In the genomic region with DNA sequence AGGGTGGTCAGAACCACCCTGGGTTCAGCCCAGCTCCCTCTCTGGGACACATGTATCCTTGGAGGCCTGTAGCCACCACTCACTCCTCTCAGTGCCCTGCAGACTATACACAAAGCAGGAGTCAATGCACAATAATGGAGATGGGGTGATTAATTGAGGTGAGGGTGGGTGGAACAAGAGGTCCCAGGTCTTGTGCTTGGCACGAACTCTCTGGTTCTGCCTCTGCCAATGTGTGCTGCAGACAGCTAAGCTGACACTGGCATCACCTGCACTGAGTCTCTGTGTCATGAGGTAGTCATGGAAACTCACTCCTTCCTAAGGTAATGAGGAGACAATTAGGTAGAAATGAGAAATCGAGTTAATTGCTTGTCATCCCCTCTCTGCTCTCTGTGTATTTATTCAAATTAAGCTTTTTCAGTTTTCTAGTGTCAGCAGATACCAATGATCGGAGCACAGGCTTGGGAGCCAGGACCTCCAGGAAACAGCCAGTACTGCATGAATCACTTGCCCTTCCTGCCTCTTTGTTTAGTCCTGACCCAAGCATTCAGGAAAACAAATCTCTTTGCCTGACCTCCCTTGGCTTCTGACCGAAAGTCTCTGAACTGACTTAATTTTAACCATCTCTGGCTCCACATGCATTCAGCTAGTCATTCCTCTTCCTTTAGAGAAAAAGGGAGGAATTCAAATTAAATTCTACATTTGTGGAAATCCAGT, we compare ENCODE assay signal across 9 cellular contexts. TPM values are rescaled to one million over a fixed set of nuclear protein-coding genes. Genes with fewer than 3 reads are reported as not detected.
A peak's percentile ranks its signal among the peaks of the same experiment; 100 is the strongest.
DNase-seq lines count a peak whose midpoint lies in the region; ATAC-seq and TF ChIP-seq lines count a peak whose summit lies in the region.
"Had no signal": no experiment of that assay in that cellular context is flagged by ENCODE, and none has a peak within 500 bp of the region (broad histone marks: within the 10 kb centered on the region; RNA-seq: fewer than 3 reads in every experiment).

No MANE protein-coding gene starts in this region.

- no peak for TF ChIP-seq CTCF in SK-N-SH (IDR thresholded peaks at IDR 0.05)
- no peak for TF ChIP-seq CTCF in gastroesophageal sphincter (IDR thresholded peaks at IDR 0.05)

- H3K27ac Mint-ChIP-seq in activated T-cell treated with anti-CD3 and anti-CD28 coated beads, Interleukin-2, amount 50 U/mL, for 24 hours, result no peak overlapping the region

- H3K4me3 ChIP-seq in SK-N-SH (ENCODE audit: low read depth in 2 of 2, low read length in 1 of 2) (no peak overlapping the region), gastroesophageal sphincter (no peak overlapping the region)

- intact Hi-C loops in sciatic nerve (cut with DNase I), result no loop called here

- peaks cover 4% of the 10 kb centered on the region for H3F3A ChIP-seq in SK-N-SH (replicated peaks; ENCODE audit: insufficient read depth)

- no peaks in the 10 kb centered on the region for H3K36me3 Mint-ChIP-seq in activated T-cell treated with anti-CD3 and anti-CD28 coated beads, Interleukin-2, amount 50 U/mL, for 24 hours (ENCODE audit: low read depth)

- H4K20me1 ChIP-seq in SK-N-SH (ENCODE audit: insufficient read depth), result no peaks in the 10 kb centered on the region

- H3K9me3 Mint-ChIP-seq in activated T-cell treated with anti-CD3 and anti-CD28 coated beads, Interleukin-2, amount 50 U/mL, for 24 hours, result no peaks in the 10 kb centered on the region

- no peaks in the 10 kb centered on the region for H3K79me2 ChIP-seq in SK-N-SH (ENCODE audit: insufficient read depth)

- DNase-seq in HPDE6-E6E7 (ENCODE audit: extremely low spot score) (peak; percentile 26), SK-N-SH (no peak), sciatic nerve (ENCODE audit: low spot score) (no peak), NCI-H524 (lab: John Stamatoyannopoulos, UW) (no peak)
- no peak for DNase-seq in activated CD4-positive, alpha-beta T cell treated with anti-CD3 and anti-CD28 coated beads, Interleukin-2, amount 50 U/mL, for 4 hours
- DNase-seq in activated T-cell treated with anti-CD3 and anti-CD28 coated beads, Interleukin-2, amount 50 U/mL, for 24 hours, result no peak

- TF ChIP-seq POLR2A in gastroesophageal sphincter (IDR thresholded peaks at IDR 0.05), result no peak

- POLR2A ChIA-PET in SK-N-SH (lab: Yijun Ruan, JAX), result no interaction called here

- H3K27me3 ChIP-seq in SK-N-SH (ENCODE audit: insufficient read depth) (no peaks in the 10 kb centered on the region), gastroesophageal sphincter (no peaks in the 10 kb centered on the region)

- WGBS in SK-N-SH (ENCODE audit: low lambda C conversion rate), result 24% methylated on average over 3 of the region's 4 CpGs
- 21 to 30% methylated on average over 3 to 4 of the region's 4 CpGs for WGBS in gastroesophageal sphincter (ENCODE audit: low coverage in 1 of 2), 2 donors

- CTCF ChIA-PET in SK-N-SH (lab: Yijun Ruan, JAX), result interaction anchor here (0.8 kb wide), 1 partner anchor 30 kb away, joined by 3 read pairs; no protein-coding TSS in a partner anchor

- H2AFZ ChIP-seq in SK-N-SH (ENCODE audit: low read depth), result peak overlapping the region; percentile 34; the same call in 1 of the 2 replicates

- ATAC-seq in gastroesophageal sphincter (peak; percentile 68), sciatic nerve (peak; percentile 68), GM18867 (IDR thresholded peaks at IDR 0.05; ENCODE audit: unreplicated experiment) (no peak)

- H3K4me1 ChIP-seq in SK-N-SH (ENCODE audit: control insufficient read depth in 1 of 2, insufficient read depth in 2 of 2, low read depth in 1 of 2, low read length in 1 of 2) (peaks cover 0 to 13% of the 10 kb centered on the region in 2 experiments; a peak in 1 of 4 replicates), gastroesophageal sphincter (peaks cover 0 to 15% (median 0%) of the 10 kb centered on the region in 3 donors)

- H3K27ac ChIP-seq in SK-N-SH (ENCODE audit: low read depth in 2 of 2, low read length in 1 of 2), result peak overlapping the region in 1 of 2 experiments; percentile 20; a peak in 1 of 4 replicates
- H3K27ac ChIP-seq in gastroesophageal sphincter, result peak overlapping the region in 3 of 4 donors; percentile 11 to 41 (median 14)
- H3K27ac ChIP-seq: HL-60 had no signal

- H3K4me1 Mint-ChIP-seq in activated T-cell treated with anti-CD3 and anti-CD28 coated beads, Interleukin-2, amount 50 U/mL, for 24 hours (ENCODE audit: low read depth), result no peaks in the 10 kb centered on the region

- no peaks in the 10 kb centered on the region for H3K9me2 ChIP-seq in SK-N-SH

- TF ChIP-seq RAD21 in SK-N-SH (IDR thresholded peaks at IDR 0.05; ENCODE audit: low read length), result no peak

- peak overlapping the region; percentile 47; the same call in 1 of the 2 replicates for H3K4me2 ChIP-seq in SK-N-SH

- TF ChIP-seq EP300 in SK-N-SH (IDR thresholded peaks at IDR 0.05; ENCODE audit: borderline replicate concordance in 1 of 2, low read depth in 1 of 2, low read length in 1 of 2), result no peak
- no peak for TF ChIP-seq EP300 in gastroesophageal sphincter (IDR thresholded peaks at IDR 0.05)

- H3K27me3 Mint-ChIP-seq in activated T-cell treated with anti-CD3 and anti-CD28 coated beads, Interleukin-2, amount 50 U/mL, for 24 hours, result peaks cover 7% of the 10 kb centered on the region

- no peak overlapping the region for H3K9ac ChIP-seq in SK-N-SH

- no peaks in the 10 kb centered on the region for H3K36me3 ChIP-seq in SK-N-SH (replicated peaks in 1 of 2; ENCODE audit: control insufficient read depth in 1 of 2, insufficient read depth in 2 of 2, low read length in 1 of 2)
- no peaks in the 10 kb centered on the region for H3K36me3 ChIP-seq in gastroesophageal sphincter

- H3K4me3 Mint-ChIP-seq in activated T-cell treated with anti-CD3 and anti-CD28 coated beads, Interleukin-2, amount 50 U/mL, for 24 hours, result no peak overlapping the region

- H3K9me3 ChIP-seq in SK-N-SH, result no peaks in the 10 kb centered on the region
- H3K9me3 ChIP-seq in gastroesophageal sphincter, result no peaks in the 10 kb centered on the region

TF ChIP-seq in SK-N-SH, 30 proteins besides CTCF, POLR2A, EP300 and RAD21:
- TF ChIP-seq, protein P1, sequence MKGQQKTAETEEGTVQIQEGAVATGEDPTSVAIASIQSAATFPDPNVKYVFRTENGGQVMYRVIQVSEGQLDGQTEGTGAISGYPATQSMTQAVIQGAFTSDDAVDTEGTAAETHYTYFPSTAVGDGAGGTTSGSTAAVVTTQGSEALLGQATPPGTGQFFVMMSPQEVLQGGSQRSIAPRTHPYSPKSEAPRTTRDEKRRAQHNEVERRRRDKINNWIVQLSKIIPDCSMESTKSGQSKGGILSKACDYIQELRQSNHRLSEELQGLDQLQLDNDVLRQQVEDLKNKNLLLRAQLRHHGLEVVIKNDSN (IDR thresholded peaks at IDR 0.05; ENCODE audit: borderline replicate concordance, low read depth), result no peak
- TF ChIP-seq FOXJ3 (CRISPR knock-in tag; IDR thresholded peaks at IDR 0.05) (no peak), NRF1 (IDR thresholded peaks at IDR 0.05; ENCODE audit: low read depth, low read length) (no peak), RCOR1 (IDR thresholded peaks at IDR 0.05; ENCODE audit: low read length) (no peak), NFIC (IDR thresholded peaks at IDR 0.05; ENCODE audit: borderline replicate concordance) (no peak)
- TF ChIP-seq, protein P2, sequence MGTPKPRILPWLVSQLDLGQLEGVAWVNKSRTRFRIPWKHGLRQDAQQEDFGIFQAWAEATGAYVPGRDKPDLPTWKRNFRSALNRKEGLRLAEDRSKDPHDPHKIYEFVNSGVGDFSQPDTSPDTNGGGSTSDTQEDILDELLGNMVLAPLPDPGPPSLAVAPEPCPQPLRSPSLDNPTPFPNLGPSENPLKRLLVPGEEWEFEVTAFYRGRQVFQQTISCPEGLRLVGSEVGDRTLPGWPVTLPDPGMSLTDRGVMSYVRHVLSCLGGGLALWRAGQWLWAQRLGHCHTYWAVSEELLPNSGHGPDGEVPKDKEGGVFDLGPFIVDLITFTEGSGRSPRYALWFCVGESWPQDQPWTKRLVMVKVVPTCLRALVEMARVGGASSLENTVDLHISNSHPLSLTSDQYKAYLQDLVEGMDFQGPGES (IDR thresholded peaks at IDR 0.05; ENCODE audit: low read depth, low read length), result no peak
- TF ChIP-seq, protein P3, sequence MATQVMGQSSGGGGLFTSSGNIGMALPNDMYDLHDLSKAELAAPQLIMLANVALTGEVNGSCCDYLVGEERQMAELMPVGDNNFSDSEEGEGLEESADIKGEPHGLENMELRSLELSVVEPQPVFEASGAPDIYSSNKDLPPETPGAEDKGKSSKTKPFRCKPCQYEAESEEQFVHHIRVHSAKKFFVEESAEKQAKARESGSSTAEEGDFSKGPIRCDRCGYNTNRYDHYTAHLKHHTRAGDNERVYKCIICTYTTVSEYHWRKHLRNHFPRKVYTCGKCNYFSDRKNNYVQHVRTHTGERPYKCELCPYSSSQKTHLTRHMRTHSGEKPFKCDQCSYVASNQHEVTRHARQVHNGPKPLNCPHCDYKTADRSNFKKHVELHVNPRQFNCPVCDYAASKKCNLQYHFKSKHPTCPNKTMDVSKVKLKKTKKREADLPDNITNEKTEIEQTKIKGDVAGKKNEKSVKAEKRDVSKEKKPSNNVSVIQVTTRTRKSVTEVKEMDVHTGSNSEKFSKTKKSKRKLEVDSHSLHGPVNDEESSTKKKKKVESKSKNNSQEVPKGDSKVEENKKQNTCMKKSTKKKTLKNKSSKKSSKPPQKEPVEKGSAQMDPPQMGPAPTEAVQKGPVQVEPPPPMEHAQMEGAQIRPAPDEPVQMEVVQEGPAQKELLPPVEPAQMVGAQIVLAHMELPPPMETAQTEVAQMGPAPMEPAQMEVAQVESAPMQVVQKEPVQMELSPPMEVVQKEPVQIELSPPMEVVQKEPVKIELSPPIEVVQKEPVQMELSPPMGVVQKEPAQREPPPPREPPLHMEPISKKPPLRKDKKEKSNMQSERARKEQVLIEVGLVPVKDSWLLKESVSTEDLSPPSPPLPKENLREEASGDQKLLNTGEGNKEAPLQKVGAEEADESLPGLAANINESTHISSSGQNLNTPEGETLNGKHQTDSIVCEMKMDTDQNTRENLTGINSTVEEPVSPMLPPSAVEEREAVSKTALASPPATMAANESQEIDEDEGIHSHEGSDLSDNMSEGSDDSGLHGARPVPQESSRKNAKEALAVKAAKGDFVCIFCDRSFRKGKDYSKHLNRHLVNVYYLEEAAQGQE (IDR thresholded peaks at IDR 0.05; ENCODE audit: low read depth, low read length), result no peak
TF ChIP-seq in SK-N-SH: peak in this region for 0.

RNA-seq across cellular contexts. Expression of a gene that starts 56.7 kb away (rescaled TPM):
- polyA plus RNA-seq in SK-N-SH (2012; rRNA removed), result not detected in 2 replicates
- not detected in 2 replicates for polyA plus RNA-seq in SK-N-SH (2012; cell fraction: cytosol; rRNA removed)
- not detected in 2 replicates for polyA plus RNA-seq in SK-N-SH (2012; cell fraction: nucleus; rRNA removed)
- not detected for total RNA-seq in gastroesophageal sphincter
- total RNA-seq in sciatic nerve, result not detected
